ENCODE assay signal across 8 cellular contexts in genomic region chr9:115524467-115525059, GRCh38.
DNase-seq lines count a peak whose midpoint lies in the region; ATAC-seq, FAIRE-seq and TF ChIP-seq lines count a peak whose summit lies in the region.

No MANE protein-coding gene starts in this region.

- no peaks in the 10 kb centered on the region for H3K4me1 ChIP-seq in GM12878 (ENCODE audit: control insufficient read depth, insufficient read depth, low read length)
- peaks cover 13% of the 10 kb centered on the region for H3K4me1 ChIP-seq in stomach smooth muscle (ENCODE audit: control insufficient read depth, insufficient read depth, low read length)

- RAD21 ChIA-PET in GM12878 (lab: Charles Lee; ENCODE audit: unreplicated experiment), result interaction anchor here (0.5 to 1.4 kb wide), 4 partner anchors 177 to 882 kb away, joined by 3 to 6 read pairs (median 3); no protein-coding TSS in a partner anchor

- WGBS in GM12878 (ENCODE audit: insufficient coverage, insufficient replicate concordance, low lambda C conversion rate, missing lambda C conversion rate), result 12% methylated on average over 3 of the region's 3 CpGs

- no peak for TF ChIP-seq EP300 in GM12878 (IDR thresholded peaks at IDR 0.05; ENCODE audit: borderline replicate concordance in 1 of 2, control insufficient read depth in 1 of 2, low read depth in 2 of 2, low read length in 2 of 2)

- DNase-seq in DMS 273 treated with DMSO at 0.1 percent for 48 hours (lab: John Stamatoyannopoulos, UW) (peak; percentile 10), H4 (ENCODE audit: low spot score) (peak; percentile 53), NCI-H226 (peak; percentile 57), GM12878 (ENCODE audit: low read depth, low spot score) (no peak), inferior parietal cortex (ENCODE audit: extremely low spot score) (peak; percentile 85), HK-2 (ENCODE audit: unreplicated experiment) (no peak)
- no peak for DNase-seq in activated CD8-positive, alpha-beta memory T cell treated with anti-CD3 and anti-CD28 coated beads for 24 hours

- FAIRE-seq in GM12878 (lab: Jason Lieb, UNC), result peak; percentile 31

- TF ChIP-seq CTCF in GM12878 (IDR thresholded peaks at IDR 0.05 in 2 of 3, conservative IDR thresholded peaks at IDR 0.05 in 1 of 3; ENCODE audit: control insufficient read depth in 2 of 3, extremely low read depth in 1 of 3, insufficient read depth in 1 of 3, low read depth in 3 of 3, low read length in 3 of 3), result peak; percentile 54 to 68 (median 59); a peak in 5 of 6 replicates

- POLR2A ChIA-PET in GM12878 (lab: Charles Lee), result no interaction called here

- H3K27me3 ChIP-seq in GM12878 (replicated peaks in 1 of 2; ENCODE audit: control insufficient read depth in 2 of 2, insufficient read depth in 2 of 2, low read length in 1 of 2), result no peaks in the 10 kb centered on the region
- no peaks in the 10 kb centered on the region for H3K27me3 ChIP-seq in stomach smooth muscle (ENCODE audit: control insufficient read depth in 1 of 2, insufficient read depth in 2 of 2, low read length in 2 of 2)

- no peak overlapping the region for H3K4me3 ChIP-seq in GM12878
- H3K4me3 ChIP-seq in stomach smooth muscle (ENCODE audit: low read length in 2 of 2), result peak overlapping the region in 1 of 2 donors; percentile 16

- no TSS peak for BruUV-seq in GM12878 (replicated peaks; lab: Mats Ljungman, UMichigan)

- in situ Hi-C loops in GM12878 (cut with MboI), result loop anchor here (10.0 kb wide), 4 partner anchors 510 to 1110 kb away; no protein-coding TSS in a partner anchor

- peak; percentile 84 for TF ChIP-seq RAD21 in GM12878 (IDR thresholded peaks at IDR 0.05; ENCODE audit: insufficient read depth, low read depth, low read length)

- H3K9ac ChIP-seq in GM12878 (ENCODE audit: control insufficient read depth, insufficient read depth, low read length) (no peak overlapping the region), stomach smooth muscle (ENCODE audit: low read length in 2 of 2) (peak overlapping the region; percentile 7 to 22)

- H2AFZ ChIP-seq in GM12878 (ENCODE audit: control insufficient read depth, low read depth, low read length), result no peak overlapping the region

- SMC1A ChIA-PET in GM12878 (lab: Charles Lee; ENCODE audit: uncharacterized antibody, unreplicated experiment), result interaction anchor here (0.6 to 1.9 kb wide), 8 partner anchors 10 to 786 kb away, joined by 3 to 7 read pairs (median 4); no protein-coding TSS in a partner anchor

- H3K9me3 ChIP-seq in GM12878 (replicated peaks; ENCODE audit: control insufficient read depth, insufficient read depth, low read length), result no peaks in the 10 kb centered on the region
- H3K9me3 ChIP-seq in stomach smooth muscle (ENCODE audit: control insufficient read depth in 2 of 2, low read length in 2 of 2), result no peaks in the 10 kb centered on the region

- intact Hi-C loops in GM12878 (cut with micrococcal nuclease; ENCODE audit: unreplicated experiment), result loop anchor here (1.0 to 5.0 kb wide), 6 partner anchors 177 to 842 kb away; partner anchors contain the start of gene TEX48

- H3K4me2 ChIP-seq in GM12878 (ENCODE audit: control insufficient read depth, insufficient read depth), result no peak overlapping the region

- ATAC-seq in GM12878, result peak; percentile 69

- H3K36me3 ChIP-seq in GM12878 (ENCODE audit: control insufficient read depth in 2 of 2, insufficient read depth in 2 of 2, low read length in 1 of 2) (no peaks in the 10 kb centered on the region), stomach smooth muscle (ENCODE audit: control insufficient read depth in 2 of 2, insufficient read depth in 2 of 2, low read length in 2 of 2) (no peaks in the 10 kb centered on the region)

- no peak for TF ChIP-seq POLR2A in GM12878 (IDR thresholded peaks at IDR 0.05; ENCODE audit: low read depth, low read length)

- CTCF ChIA-PET in GM12878 (lab: Yijun Ruan, JAX), result interaction anchor here (0.7 to 2.5 kb wide), 10 partner anchors 9 to 844 kb away, joined by 3 to 15 read pairs (median 4); no protein-coding TSS in a partner anchor

- H3K27ac ChIP-seq in GM12878 (ENCODE audit: control insufficient read depth, insufficient read depth), result no peak overlapping the region
- no peak overlapping the region for H3K27ac ChIP-seq in stomach smooth muscle (ENCODE audit: low read length)

- H4K20me1 ChIP-seq in GM12878 (ENCODE audit: control insufficient read depth, insufficient read depth), result no peaks in the 10 kb centered on the region

- no peaks in the 10 kb centered on the region for H3K79me2 ChIP-seq in GM12878 (ENCODE audit: control insufficient read depth, insufficient read depth, low read length)

TF ChIP-seq in GM12878, 131 proteins besides CTCF, POLR2A, EP300 and RAD21:
- TF ChIP-seq PKNOX1 (IDR thresholded peaks at IDR 0.05) (no peak), NR2C2 (IDR thresholded peaks at IDR 0.05; ENCODE audit: borderline replicate concordance, control insufficient read depth, insufficient read length, low read depth) (no peak), CBX3 (IDR thresholded peaks at IDR 0.05; ENCODE audit: borderline replicate concordance, low read depth) (no peak), MEF2B (IDR thresholded peaks at IDR 0.05; ENCODE audit: partially characterized antibody, poor library complexity, severe bottlenecking) (no peak), FOS (IDR thresholded peaks at IDR 0.05; ENCODE audit: borderline replicate concordance, extremely low read depth, insufficient read length) (no peak), ZSCAN29 (IDR thresholded peaks at IDR 0.05) (peak; percentile 55; the same call in 1 of the 2 replicates), IKZF2 (IDR thresholded peaks at IDR 0.05) (no peak), MTA2 (IDR thresholded peaks at IDR 0.05; ENCODE audit: low read depth) (no peak), ZNF207 (IDR thresholded peaks at IDR 0.05; ENCODE audit: borderline replicate concordance) (no peak), CEBPB (IDR thresholded peaks at IDR 0.05; ENCODE audit: borderline replicate concordance in 1 of 2, low read depth in 2 of 2, low read length in 2 of 2) (no peak), SMC3 (IDR thresholded peaks at IDR 0.05; ENCODE audit: borderline replicate concordance, low read length) (peak; percentile 74; the same call in 1 of the 2 replicates), PAX5 (IDR thresholded peaks at IDR 0.05; ENCODE audit: borderline replicate concordance, low read depth, low read length) (no peak), MAX (IDR thresholded peaks at IDR 0.05; ENCODE audit: low read depth, low read length) (no peak)
TF ChIP-seq in GM12878: peak in this region for 2.

Comparison
In these comparisons a context has a peak if more than half of its experiments do, and no peak if none do; other contexts are left out.
1. DNase-seq: peak in DMS 273 treated with DMSO at 0.1 percent for 48 hours (single experiment), H4 (single experiment), NCI-H226 (single experiment) and inferior parietal cortex (single experiment); none in GM12878 (single experiment), activated CD8-positive, alpha-beta memory T cell treated with anti-CD3 and anti-CD28 coated beads for 24 hours (single experiment) and HK-2 (single experiment).